Comparison of ENCODE assay signal across 1 cellular context in the genomic region with DNA sequence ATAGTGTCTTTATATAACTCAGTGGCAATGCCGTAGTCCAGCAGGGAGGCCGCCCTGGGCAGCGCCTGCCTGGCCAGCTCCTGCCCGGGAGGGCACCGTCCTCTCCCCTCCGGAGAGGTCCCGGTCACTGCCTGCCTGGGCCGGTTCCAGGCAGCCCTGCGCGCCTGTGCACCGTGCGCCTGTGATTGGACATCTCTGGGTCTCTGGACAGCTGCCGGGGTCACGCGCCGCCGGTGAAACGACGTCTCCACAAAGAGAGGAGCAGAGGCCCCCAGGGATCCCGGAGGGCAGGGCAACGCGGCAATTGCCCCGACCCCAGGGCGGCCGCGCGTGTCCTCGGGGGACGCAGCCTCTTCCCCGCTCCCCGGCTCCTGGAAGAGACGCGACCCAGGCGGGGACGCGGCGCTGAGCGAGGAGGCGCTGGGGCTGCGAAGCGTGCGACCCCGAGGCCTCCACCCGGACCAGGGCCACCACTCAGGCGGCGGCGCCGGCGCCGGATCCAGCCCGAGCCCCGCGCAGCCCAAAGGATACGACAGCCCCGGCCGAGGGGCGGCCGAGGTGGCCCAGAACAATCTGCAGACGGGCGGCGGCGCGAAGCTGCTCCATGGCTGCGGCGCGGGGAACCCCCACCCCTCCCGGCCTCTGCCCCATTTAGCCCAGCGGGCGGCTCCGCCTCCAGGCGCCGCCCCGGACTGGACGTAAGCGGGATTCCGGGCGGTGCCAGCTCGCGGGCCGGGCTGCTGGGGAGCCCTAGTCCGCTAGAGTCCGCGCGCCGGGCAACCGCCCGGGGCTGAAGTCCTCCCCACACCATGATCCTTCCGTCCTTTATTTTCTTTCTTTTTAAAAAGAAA.
A peak's percentile ranks its signal among the peaks of the same experiment; 100 is the strongest.
TF ChIP-seq lines count a peak whose summit lies in the region.

A gene (minus strand): TSS at position 628 of the 851 bp plus-strand sequence. CDS start 22 bp downstream, at position 606.

TF ChIP-seq in HepG2, 621 proteins besides CTCF, POLR2A, EP300 and RAD21 (continued from another document and continues in another):
- TF ChIP-seq, protein P1, sequence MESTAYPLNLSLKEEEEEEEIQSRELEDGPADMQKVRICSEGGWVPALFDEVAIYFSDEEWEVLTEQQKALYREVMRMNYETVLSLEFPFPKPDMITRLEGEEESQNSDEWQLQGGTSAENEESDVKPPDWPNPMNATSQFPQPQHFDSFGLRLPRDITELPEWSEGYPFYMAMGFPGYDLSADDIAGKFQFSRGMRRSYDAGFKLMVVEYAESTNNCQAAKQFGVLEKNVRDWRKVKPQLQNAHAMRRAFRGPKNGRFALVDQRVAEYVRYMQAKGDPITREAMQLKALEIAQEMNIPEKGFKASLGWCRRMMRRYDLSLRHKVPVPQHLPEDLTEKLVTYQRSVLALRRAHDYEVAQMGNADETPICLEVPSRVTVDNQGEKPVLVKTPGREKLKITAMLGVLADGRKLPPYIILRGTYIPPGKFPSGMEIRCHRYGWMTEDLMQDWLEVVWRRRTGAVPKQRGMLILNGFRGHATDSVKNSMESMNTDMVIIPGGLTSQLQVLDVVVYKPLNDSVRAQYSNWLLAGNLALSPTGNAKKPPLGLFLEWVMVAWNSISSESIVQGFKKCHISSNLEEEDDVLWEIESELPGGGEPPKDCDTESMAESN (CRISPR knock-in tag; conservative IDR thresholded peaks at IDR 0.05), result no peak; the same call in 1 of the 2 replicates
- TF ChIP-seq POLR2AphosphoS2 (IDR thresholded peaks at IDR 0.05; ENCODE audit: low read depth, low read length), result no peak
- TF ChIP-seq KMT2B (CRISPR knock-in tag; IDR thresholded peaks at IDR 0.05), result 0 out of 2 replicates have a peak, but pooled peaks have one; percentile 58
- TF ChIP-seq ZFYVE20 (CRISPR knock-in tag; IDR thresholded peaks at IDR 0.05; ENCODE audit: borderline replicate concordance, low read depth), result no peak
- peak; percentile 17; the same call in 1 of the 2 replicates for TF ChIP-seq PITX1 (CRISPR knock-in tag; IDR thresholded peaks at IDR 0.05)
- TF ChIP-seq ZC3H13 (CRISPR knock-in tag; IDR thresholded peaks at IDR 0.05), result peak; percentile 75
- TF ChIP-seq, protein P2, sequence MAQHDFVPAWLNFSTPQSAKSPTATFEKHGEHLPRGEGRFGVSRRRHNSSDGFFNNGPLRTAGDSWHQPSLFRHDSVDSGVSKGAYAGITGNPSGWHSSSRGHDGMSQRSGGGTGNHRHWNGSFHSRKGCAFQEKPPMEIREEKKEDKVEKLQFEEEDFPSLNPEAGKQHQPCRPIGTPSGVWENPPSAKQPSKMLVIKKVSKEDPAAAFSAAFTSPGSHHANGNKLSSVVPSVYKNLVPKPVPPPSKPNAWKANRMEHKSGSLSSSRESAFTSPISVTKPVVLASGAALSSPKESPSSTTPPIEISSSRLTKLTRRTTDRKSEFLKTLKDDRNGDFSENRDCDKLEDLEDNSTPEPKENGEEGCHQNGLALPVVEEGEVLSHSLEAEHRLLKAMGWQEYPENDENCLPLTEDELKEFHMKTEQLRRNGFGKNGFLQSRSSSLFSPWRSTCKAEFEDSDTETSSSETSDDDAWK (CRISPR knock-in tag; IDR thresholded peaks at IDR 0.05), result no peak
- peak; percentile 67; the same call in 1 of the 2 replicates for TF ChIP-seq BORCS8-MEF2B (CRISPR knock-in tag; IDR thresholded peaks at IDR 0.05)
- TF ChIP-seq, protein P3, sequence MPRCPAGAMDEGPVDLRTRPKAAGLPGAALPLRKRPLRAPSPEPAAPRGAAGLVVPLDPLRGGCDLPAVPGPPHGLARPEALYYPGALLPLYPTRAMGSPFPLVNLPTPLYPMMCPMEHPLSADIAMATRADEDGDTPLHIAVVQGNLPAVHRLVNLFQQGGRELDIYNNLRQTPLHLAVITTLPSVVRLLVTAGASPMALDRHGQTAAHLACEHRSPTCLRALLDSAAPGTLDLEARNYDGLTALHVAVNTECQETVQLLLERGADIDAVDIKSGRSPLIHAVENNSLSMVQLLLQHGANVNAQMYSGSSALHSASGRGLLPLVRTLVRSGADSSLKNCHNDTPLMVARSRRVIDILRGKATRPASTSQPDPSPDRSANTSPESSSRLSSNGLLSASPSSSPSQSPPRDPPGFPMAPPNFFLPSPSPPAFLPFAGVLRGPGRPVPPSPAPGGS (CRISPR knock-in tag; IDR thresholded peaks at IDR 0.05), result peak; percentile 85
- TF ChIP-seq, protein P4, sequence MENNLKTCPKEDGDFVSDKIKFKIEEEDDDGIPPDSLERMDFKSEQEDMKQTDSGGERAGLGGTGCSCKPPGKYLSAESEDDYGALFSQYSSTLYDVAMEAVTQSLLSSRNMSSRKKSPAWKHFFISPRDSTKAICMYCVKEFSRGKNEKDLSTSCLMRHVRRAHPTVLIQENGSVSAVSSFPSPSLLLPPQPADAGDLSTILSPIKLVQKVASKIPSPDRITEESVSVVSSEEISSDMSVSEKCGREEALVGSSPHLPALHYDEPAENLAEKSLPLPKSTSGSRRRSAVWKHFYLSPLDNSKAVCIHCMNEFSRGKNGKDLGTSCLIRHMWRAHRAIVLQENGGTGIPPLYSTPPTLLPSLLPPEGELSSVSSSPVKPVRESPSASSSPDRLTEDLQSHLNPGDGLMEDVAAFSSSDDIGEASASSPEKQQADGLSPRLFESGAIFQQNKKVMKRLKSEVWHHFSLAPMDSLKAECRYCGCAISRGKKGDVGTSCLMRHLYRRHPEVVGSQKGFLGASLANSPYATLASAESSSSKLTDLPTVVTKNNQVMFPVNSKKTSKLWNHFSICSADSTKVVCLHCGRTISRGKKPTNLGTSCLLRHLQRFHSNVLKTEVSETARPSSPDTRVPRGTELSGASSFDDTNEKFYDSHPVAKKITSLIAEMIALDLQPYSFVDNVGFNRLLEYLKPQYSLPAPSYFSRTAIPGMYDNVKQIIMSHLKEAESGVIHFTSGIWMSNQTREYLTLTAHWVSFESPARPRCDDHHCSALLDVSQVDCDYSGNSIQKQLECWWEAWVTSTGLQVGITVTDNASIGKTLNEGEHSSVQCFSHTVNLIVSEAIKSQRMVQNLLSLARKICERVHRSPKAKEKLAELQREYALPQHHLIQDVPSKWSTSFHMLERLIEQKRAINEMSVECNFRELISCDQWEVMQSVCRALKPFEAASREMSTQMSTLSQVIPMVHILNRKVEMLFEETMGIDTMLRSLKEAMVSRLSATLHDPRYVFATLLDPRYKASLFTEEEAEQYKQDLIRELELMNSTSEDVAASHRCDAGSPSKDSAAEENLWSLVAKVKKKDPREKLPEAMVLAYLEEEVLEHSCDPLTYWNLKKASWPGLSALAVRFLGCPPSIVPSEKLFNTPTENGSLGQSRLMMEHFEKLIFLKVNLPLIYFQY (CRISPR knock-in tag; IDR thresholded peaks at IDR 0.05; ENCODE audit: borderline replicate concordance), result peak; percentile 81; the same call in 1 of the 2 replicates
- peak; percentile 19; the same call in 1 of the 2 replicates for TF ChIP-seq CREM (IDR thresholded peaks at IDR 0.05)
- no peak for TF ChIP-seq CREM (CRISPR knock-in tag; IDR thresholded peaks at IDR 0.05)
- 0 out of 2 replicates have a peak, but pooled peaks have one; percentile 48 for TF ChIP-seq SAP130 (CRISPR knock-in tag; IDR thresholded peaks at IDR 0.05; ENCODE audit: low read depth)
- TF ChIP-seq MED1 (CRISPR knock-in tag; IDR thresholded peaks at IDR 0.05), result peak; percentile 46
- peak; percentile 17; the same call in 1 of the 2 replicates for TF ChIP-seq ZIK1 (CRISPR knock-in tag; IDR thresholded peaks at IDR 0.05; ENCODE audit: borderline replicate concordance, low read depth)
- TF ChIP-seq, protein P5, sequence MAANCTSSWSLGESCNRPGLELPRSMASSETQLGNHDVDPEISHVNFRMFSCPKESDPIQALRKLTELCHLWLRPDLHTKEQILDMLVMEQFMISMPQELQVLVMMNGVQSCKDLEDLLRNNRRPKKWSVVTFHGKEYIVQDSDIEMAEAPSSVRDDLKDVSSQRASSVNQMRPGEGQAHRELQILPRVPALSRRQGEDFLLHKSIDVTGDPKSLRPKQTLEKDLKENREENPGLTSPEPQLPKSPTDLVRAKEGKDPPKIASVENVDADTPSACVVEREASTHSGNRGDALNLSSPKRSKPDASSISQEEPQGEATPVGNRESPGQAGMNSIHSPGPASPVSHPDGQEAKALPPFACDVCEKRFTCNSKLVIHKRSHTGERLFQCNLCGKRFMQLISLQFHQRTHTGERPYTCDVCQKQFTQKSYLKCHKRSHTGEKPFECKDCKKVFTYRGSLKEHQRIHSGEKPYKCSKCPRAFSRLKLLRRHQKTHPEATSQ (CRISPR knock-in tag; IDR thresholded peaks at IDR 0.05; ENCODE audit: borderline replicate concordance), result peak; percentile 28; the same call in 1 of the 2 replicates
- TF ChIP-seq ZNF20 (CRISPR knock-in tag; IDR thresholded peaks at IDR 0.05), result no peak
- TF ChIP-seq EHMT2 (IDR thresholded peaks at IDR 0.05; ENCODE audit: borderline replicate concordance, low read depth, low read length), result no peak
- no peak for TF ChIP-seq ZEB1 (IDR thresholded peaks at IDR 0.05; ENCODE audit: insufficient replicate concordance, low read depth)
- no peak for TF ChIP-seq HMG20B (CRISPR knock-in tag; conservative IDR thresholded peaks at IDR 0.05)
- peak; percentile 61; the same call in 1 of the 2 replicates for TF ChIP-seq SPEN (CRISPR knock-in tag; IDR thresholded peaks at IDR 0.05; ENCODE audit: low read depth)
- no peak for TF ChIP-seq ZZZ3 (CRISPR knock-in tag; IDR thresholded peaks at IDR 0.05; ENCODE audit: borderline replicate concordance)
- TF ChIP-seq, protein P6, sequence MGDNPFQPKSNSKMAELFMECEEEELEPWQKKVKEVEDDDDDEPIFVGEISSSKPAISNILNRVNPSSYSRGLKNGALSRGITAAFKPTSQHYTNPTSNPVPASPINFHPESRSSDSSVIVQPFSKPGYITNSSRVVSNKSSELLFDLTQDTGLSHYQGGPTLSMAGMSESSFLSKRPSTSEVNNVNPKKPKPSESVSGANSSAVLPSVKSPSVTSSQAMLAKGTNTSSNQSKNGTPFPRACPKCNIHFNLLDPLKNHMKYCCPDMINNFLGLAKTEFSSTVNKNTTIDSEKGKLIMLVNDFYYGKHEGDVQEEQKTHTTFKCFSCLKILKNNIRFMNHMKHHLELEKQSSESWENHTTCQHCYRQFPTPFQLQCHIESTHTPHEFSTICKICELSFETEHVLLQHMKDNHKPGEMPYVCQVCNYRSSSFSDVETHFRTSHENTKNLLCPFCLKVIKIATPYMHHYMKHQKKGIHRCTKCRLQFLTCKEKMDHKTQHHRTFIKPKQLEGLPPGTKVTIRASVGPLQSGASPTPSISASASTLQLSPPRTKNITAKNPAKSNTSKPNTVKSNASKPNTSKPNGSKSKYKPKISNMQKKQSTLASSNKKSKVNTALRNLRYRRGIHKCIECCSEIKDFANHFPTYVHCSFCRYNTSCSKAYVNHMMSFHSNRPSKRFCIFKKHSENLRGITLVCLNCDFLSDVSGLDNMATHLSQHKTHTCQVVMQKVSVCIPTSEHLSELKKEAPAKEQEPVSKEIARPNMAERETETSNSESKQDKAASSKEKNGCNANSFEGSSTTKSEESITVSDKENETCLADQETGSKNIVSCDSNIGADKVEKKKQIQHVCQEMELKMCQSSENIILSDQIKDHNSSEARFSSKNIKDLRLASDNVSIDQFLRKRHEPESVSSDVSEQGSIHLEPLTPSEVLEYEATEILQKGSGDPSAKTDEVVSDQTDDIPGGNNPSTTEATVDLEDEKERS (CRISPR knock-in tag; IDR thresholded peaks at IDR 0.05), result no peak
- TF ChIP-seq, protein P7, sequence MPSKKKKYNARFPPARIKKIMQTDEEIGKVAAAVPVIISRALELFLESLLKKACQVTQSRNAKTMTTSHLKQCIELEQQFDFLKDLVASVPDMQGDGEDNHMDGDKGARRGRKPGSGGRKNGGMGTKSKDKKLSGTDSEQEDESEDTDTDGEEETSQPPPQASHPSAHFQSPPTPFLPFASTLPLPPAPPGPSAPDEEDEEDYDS (CRISPR knock-in tag; IDR thresholded peaks at IDR 0.05), result peak; percentile 100
- TF ChIP-seq ONECUT2 (CRISPR knock-in tag; IDR thresholded peaks at IDR 0.05), result no peak
- TF ChIP-seq, protein P8, sequence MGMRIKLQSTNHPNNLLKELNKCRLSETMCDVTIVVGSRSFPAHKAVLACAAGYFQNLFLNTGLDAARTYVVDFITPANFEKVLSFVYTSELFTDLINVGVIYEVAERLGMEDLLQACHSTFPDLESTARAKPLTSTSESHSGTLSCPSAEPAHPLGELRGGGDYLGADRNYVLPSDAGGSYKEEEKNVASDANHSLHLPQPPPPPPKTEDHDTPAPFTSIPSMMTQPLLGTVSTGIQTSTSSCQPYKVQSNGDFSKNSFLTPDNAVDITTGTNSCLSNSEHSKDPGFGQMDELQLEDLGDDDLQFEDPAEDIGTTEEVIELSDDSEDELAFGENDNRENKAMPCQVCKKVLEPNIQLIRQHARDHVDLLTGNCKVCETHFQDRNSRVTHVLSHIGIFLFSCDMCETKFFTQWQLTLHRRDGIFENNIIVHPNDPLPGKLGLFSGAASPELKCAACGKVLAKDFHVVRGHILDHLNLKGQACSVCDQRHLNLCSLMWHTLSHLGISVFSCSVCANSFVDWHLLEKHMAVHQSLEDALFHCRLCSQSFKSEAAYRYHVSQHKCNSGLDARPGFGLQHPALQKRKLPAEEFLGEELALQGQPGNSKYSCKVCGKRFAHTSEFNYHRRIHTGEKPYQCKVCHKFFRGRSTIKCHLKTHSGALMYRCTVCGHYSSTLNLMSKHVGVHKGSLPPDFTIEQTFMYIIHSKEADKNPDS (CRISPR knock-in tag; IDR thresholded peaks at IDR 0.05), result peak; percentile 79; the same call in 1 of the 2 replicates
- peak; percentile 80 for TF ChIP-seq ZFY (CRISPR knock-in tag; IDR thresholded peaks at IDR 0.05)
- no peak for TF ChIP-seq ELF1 (CRISPR knock-in tag; IDR thresholded peaks at IDR 0.05)
- TF ChIP-seq, protein P9, sequence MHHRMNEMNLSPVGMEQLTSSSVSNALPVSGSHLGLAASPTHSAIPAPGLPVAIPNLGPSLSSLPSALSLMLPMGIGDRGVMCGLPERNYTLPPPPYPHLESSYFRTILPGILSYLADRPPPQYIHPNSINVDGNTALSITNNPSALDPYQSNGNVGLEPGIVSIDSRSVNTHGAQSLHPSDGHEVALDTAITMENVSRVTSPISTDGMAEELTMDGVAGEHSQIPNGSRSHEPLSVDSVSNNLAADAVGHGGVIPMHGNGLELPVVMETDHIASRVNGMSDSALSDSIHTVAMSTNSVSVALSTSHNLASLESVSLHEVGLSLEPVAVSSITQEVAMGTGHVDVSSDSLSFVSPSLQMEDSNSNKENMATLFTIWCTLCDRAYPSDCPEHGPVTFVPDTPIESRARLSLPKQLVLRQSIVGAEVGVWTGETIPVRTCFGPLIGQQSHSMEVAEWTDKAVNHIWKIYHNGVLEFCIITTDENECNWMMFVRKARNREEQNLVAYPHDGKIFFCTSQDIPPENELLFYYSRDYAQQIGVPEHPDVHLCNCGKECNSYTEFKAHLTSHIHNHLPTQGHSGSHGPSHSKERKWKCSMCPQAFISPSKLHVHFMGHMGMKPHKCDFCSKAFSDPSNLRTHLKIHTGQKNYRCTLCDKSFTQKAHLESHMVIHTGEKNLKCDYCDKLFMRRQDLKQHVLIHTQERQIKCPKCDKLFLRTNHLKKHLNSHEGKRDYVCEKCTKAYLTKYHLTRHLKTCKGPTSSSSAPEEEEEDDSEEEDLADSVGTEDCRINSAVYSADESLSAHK (CRISPR knock-in tag; IDR thresholded peaks at IDR 0.05; ENCODE audit: borderline replicate concordance), result no peak
- TF ChIP-seq ZNF367 (CRISPR knock-in tag; IDR thresholded peaks at IDR 0.05; ENCODE audit: borderline replicate concordance), result no peak; the same call in 1 of the 2 replicates
- peak; percentile 63; the same call in 1 of the 2 replicates for TF ChIP-seq ZNF253 (CRISPR knock-in tag; IDR thresholded peaks at IDR 0.05; ENCODE audit: borderline replicate concordance)
- TF ChIP-seq SP2 (CRISPR knock-in tag; IDR thresholded peaks at IDR 0.05), result no peak
- TF ChIP-seq MAZ (IDR thresholded peaks at IDR 0.05; ENCODE audit: borderline replicate concordance, low read depth, low read length), result peak; percentile 81; the same call in 1 of the 2 replicates
- peak; percentile 90 for TF ChIP-seq MAZ (CRISPR knock-in tag; IDR thresholded peaks at IDR 0.05; ENCODE audit: low read depth)
- TF ChIP-seq PHB2 (IDR thresholded peaks at IDR 0.05; ENCODE audit: partially characterized antibody), result no peak
- no peak for TF ChIP-seq KAT2B (IDR thresholded peaks at IDR 0.05; ENCODE audit: borderline replicate concordance, low read depth, low read length)
- no peak for TF ChIP-seq SIN3B (IDR thresholded peaks at IDR 0.05; ENCODE audit: low read length)
- peak; percentile 35; the same call in 1 of the 2 replicates for TF ChIP-seq IRF2 (CRISPR knock-in tag; IDR thresholded peaks at IDR 0.05)
